ENCODE assay signal across 24 cellular contexts in the genomic region with DNA sequence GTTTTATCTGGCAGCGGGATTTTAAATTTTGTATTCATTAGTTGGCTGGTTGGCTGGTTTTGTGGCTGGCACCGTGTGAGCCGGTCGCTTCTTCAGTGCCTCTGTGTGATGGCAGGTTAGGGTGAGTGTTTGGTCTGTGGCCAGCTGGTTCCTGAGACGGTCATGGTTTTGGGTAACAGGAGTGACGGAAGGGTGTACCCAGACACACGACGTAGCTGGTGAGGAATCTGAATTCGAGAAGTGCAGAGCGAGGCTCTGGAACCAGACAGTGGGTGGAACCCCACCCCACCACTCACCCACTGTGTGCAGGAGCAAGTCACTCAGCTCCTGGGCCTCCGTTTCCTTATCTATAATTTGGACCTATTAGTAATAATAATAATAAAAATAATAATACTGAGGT. TPM values are rescaled to one million over a fixed set of nuclear protein-coding genes. Genes with fewer than 3 reads are reported as not detected.
"Had no signal": no experiment of that assay in that cellular context is flagged by ENCODE, and none has a peak within 500 bp of the region (broad histone marks: within the 10 kb centered on the region; RNA-seq: fewer than 3 reads in every experiment).

No MANE protein-coding gene starts in this region.

- H3K9me3 ChIP-seq: sigmoid colon had no signal

- H3K27ac ChIP-seq: dorsolateral prefrontal cortex, epithelial cell of prostate, foreskin keratinocyte, neural progenitor cell, sigmoid colon, WERI-Rb-1 had no signal

- H3K4me1 ChIP-seq: foreskin keratinocyte, neural progenitor cell, sigmoid colon had no signal

- ATAC-seq: foreskin keratinocyte had no signal

- H3K4me2 ChIP-seq: neural progenitor cell had no signal

- H3K4me3 ChIP-seq: dorsolateral prefrontal cortex, neural progenitor cell, sigmoid colon had no signal

- H3K9ac ChIP-seq: neural progenitor cell had no signal

- DNase-seq: activated CD4-positive, alpha-beta T cell treated with anti-CD3 and anti-CD28 coated beads for 1 hour; activated naive CD4-positive, alpha-beta T cell; activated naive CD8-positive, alpha-beta T cell treated with anti-CD3 and anti-CD28 coated beads, Interleukin-2, amount 10 ng/mL, durations not matched to agents 7 days and 5 days; amygdala; caudate nucleus; dorsolateral prefrontal cortex; foreskin keratinocyte; glutamatergic neuron; mesenchymal stem cell; naive thymus-derived CD4-positive, alpha-beta T cell; sigmoid colon; stimulated activated CD8-positive, alpha-beta memory T cell treated with anti-CD3 and anti-CD28 coated beads, Interleukin-4, amount 100 ng/mL, for 48 hours; stimulated activated naive CD4-positive, alpha-beta T cell; SW 1271; T-helper 2 cell; trophoblast cell; WERI-Rb-1 had no signal

- H2AFZ ChIP-seq: neural progenitor cell had no signal

- H3K36me3 ChIP-seq: neural progenitor cell, sigmoid colon, WERI-Rb-1 had no signal

RNA-seq across cellular contexts. Expression of gene BTNL9, which starts 2.7 kb away (rescaled TPM):
- total RNA-seq: activated CD8-positive, alpha-beta memory T cell treated with anti-CD3 and anti-CD28 coated beads for 36 hours; activated naive CD8-positive, alpha-beta T cell treated with anti-CD3 and anti-CD28 coated beads, Interleukin-2, amount 10 ng/mL, durations not matched to agents 7 days and 5 days; fibroblast of lung; osteoblast had no signal
- polyA plus RNA-seq: fibroblast of lung; naive thymus-derived CD4-positive, alpha-beta T cell had no signal

RNA-seq across cellular contexts. Expression of gene BTNL3, which starts 54.1 kb away (rescaled TPM):
- total RNA-seq: activated CD8-positive, alpha-beta memory T cell treated with anti-CD3 and anti-CD28 coated beads for 36 hours; activated naive CD8-positive, alpha-beta T cell treated with anti-CD3 and anti-CD28 coated beads, Interleukin-2, amount 10 ng/mL, durations not matched to agents 7 days and 5 days; fibroblast of lung; foreskin keratinocyte; left lobe of liver; naive thymus-derived CD4-positive, alpha-beta T cell; osteoblast had no signal
- polyA plus RNA-seq: fibroblast of lung; foreskin keratinocyte; keratinocyte; naive thymus-derived CD4-positive, alpha-beta T cell had no signal
